Comparison of ENCODE assay signal across 27 cellular contexts in genomic region chr3:35641920-35642532, GRCh38. TPM values are rescaled to one million over a fixed set of nuclear protein-coding genes. Genes with fewer than 3 reads are reported as not detected.
A peak's percentile ranks its signal among the peaks of the same experiment; 100 is the strongest.
DNase-seq lines count a peak whose midpoint lies in the region; ATAC-seq and TF ChIP-seq lines count a peak whose summit lies in the region.
"Had no signal": no experiment of that assay in that cellular context is flagged by ENCODE, and none has a peak within 500 bp of the region (broad histone marks: within the 10 kb centered on the region; RNA-seq: fewer than 3 reads in every experiment).

No MANE protein-coding gene starts in this region.

- H3K27me3 ChIP-seq in dorsolateral prefrontal cortex (peaks cover 0 to 22% (median 0%) of the 10 kb centered on the region in 45 donors), body of pancreas (peaks cover 0 to 19% of the 10 kb centered on the region in 2 donors)

- TF ChIP-seq CTCF in dorsolateral prefrontal cortex (IDR thresholded peaks at IDR 0.05 in 54 of 56, conservative IDR thresholded peaks at IDR 0.05 in 2 of 56; ENCODE audit: low read depth in 1 of 56, partially characterized antibody in 56 of 56) (peak in 1 of 56 donors; percentile 10), body of pancreas (IDR thresholded peaks at IDR 0.05) (no peak)

- no peak for ATAC-seq in HG03095 (IDR thresholded peaks at IDR 0.05; ENCODE audit: unreplicated experiment)
- no peak for ATAC-seq in HG02884 (IDR thresholded peaks at IDR 0.05; ENCODE audit: unreplicated experiment)
- no peak for ATAC-seq in body of pancreas
- ATAC-seq: PC-3, sciatic nerve had no signal

- DNase-seq in DMS 273 (lab: John Stamatoyannopoulos, UW; ENCODE audit: unreplicated experiment): peak; percentile 6
- no peak for DNase-seq in DMS 273 treated with DMSO at 0.1 percent for 48 hours (lab: John Stamatoyannopoulos, UW)
- peak; percentile 23 for DNase-seq in MV-4-11 (lab: John Stamatoyannopoulos, UW)
- no peak for DNase-seq in dorsolateral prefrontal cortex
- DNase-seq in superior temporal gyrus (ENCODE audit: extremely low spot score): peak; percentile 64
- DNase-seq in body of pancreas: no peak
- DNase-seq: activated CD4-positive, alpha-beta memory T cell treated with anti-CD3 and anti-CD28 coated beads, Interleukin-2, amount 10 ng/mL, durations not matched to agents 7 days and 5 days; activated CD4-positive, CD25-positive, alpha-beta regulatory T cell; activated naive CD4-positive, alpha-beta T cell; activated T-cell treated with anti-CD3 and anti-CD28 coated beads, Interleukin-2, amount 50 U/mL, for 1 hour; BE2C; HFFc6; islet precursor cell; NCI-H1436; NCI-H748 treated with DMSO at 0.1 percent for 48 hours; PC-3; SIG-M5; stimulated activated CD4-positive, alpha-beta T cell treated with anti-CD3 and anti-CD28 coated beads, Interleukin-1b, Interleukin-23, amount 100 ng/mL, for 48 hours; stimulated activated naive CD4-positive, alpha-beta T cell treated with Interleukin-2 at 50 U/mL for 16 hours; T-helper 2 cell; trophoblast cell had no signal

- H3K4me1 ChIP-seq in body of pancreas: peaks cover 14% of the 10 kb centered on the region
- H3K4me1 ChIP-seq: BE2C had no signal

- WGBS in body of pancreas, 2 donors: 67 to 74% methylated on average over 4 of the region's 4 CpGs

- H3K4me3 ChIP-seq in dorsolateral prefrontal cortex: peak overlapping the region; percentile 6 to 92 (median 70)
- H3K4me3 ChIP-seq in body of pancreas: no peak overlapping the region
- H3K4me3 ChIP-seq: lung had no signal

- H3K27ac ChIP-seq in dorsolateral prefrontal cortex (peak overlapping the region in 54 of 59 donors; percentile 6 to 96 (median 91)), body of pancreas (no peak overlapping the region)
- H3K27ac ChIP-seq: 22Rv1 had no signal

- H3K9me3 ChIP-seq in body of pancreas: no peaks in the 10 kb centered on the region
- H3K9me3 ChIP-seq: BE2C had no signal

- no peaks in the 10 kb centered on the region for H3K36me3 ChIP-seq in body of pancreas (replicated peaks in 1 of 2; ENCODE audit: insufficient read depth in 1 of 2, low read depth in 2 of 2)
- H3K36me3 ChIP-seq: BE2C had no signal

- TF ChIP-seq POLR2A in body of pancreas (IDR thresholded peaks at IDR 0.05): no peak

- intact Hi-C loops in dorsolateral prefrontal cortex (cut with DNase I) (no loop called here), body of pancreas (cut with DNase I) (no loop called here)

RNA-seq across cellular contexts. Expression of gene ARPP21, which starts 2.7 kb away (rescaled TPM):
- total RNA-seq in dorsolateral prefrontal cortex (100 to 1,000 TPM in 116 of 120 experiments, 10 to 100 TPM in 4; 77.6 to 293 (median 180) TPM), body of pancreas (not detected)
- total RNA-seq: activated CD4-positive, alpha-beta memory T cell treated with anti-CD3 and anti-CD28 coated beads, Interleukin-2, amount 10 ng/mL, durations not matched to agents 7 days and 5 days; HFFc6; HT1080; PC-3 had no signal

Comparison
In these comparisons a context has a peak if more than half of its experiments do, and no peak if none do; other contexts are left out.
1. DNase-seq: peak in DMS 273 (single experiment), MV-4-11 (single experiment) and superior temporal gyrus (single experiment); none in DMS 273 treated with DMSO at 0.1 percent for 48 hours (single experiment), dorsolateral prefrontal cortex (0 of 10) and body of pancreas (0 of 4).
2. H3K27ac ChIP-seq: peak in dorsolateral prefrontal cortex (54 of 59); none in body of pancreas (0 of 4).
3. H3K4me3 ChIP-seq: peak in dorsolateral prefrontal cortex (59 of 59); none in body of pancreas (0 of 2).
4. RNA of gene ARPP21, which starts 2.7 kb away (total RNA-seq): 77.6 to 293 TPM in dorsolateral prefrontal cortex; not detected in body of pancreas; every median in the first group is over 10 times any median in the second.